In the genomic region with DNA sequence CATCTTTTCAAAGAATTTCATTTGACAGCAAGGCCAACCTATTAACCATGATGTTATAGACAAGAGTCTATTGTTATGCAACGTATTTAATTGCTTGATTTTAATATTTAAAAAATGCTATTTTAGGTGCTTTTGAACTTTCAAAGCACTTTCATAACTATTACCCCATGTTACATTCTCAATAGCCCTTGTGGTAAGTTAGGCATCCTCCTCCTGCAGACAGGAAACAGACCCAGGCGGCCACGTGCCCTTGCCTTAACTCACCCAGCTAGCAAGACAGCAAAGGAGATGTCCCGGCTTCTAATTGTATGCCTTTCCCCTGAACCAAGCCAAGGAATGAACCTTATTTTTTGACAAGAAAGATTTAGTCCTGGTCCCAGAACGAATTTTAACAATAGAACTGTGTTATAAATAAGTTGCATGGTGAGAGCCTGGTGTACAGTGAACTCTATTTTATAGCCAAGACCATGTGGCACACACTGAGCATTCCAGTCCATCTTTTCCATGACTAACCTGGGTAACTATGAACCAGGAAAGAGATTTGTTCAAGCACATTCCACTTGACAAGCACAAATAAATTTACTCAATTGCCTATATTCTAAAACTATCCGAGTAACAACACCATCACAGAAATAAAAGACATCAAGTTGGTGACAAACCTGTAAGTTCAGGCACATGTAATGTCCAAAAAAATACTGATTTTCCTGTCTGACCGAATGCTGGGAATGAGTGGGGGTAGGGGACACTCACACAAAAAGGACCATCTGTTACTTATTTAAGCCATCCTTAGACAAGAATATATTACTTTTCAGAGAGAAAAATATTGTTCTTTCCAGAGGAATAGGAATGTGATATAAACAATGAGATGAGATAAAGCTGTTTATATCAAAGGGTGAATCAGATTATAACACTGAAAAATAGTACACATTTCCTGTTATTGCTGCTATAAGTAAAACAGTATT, we compare ENCODE assay signal across 9 cellular contexts.
DNase-seq lines count a peak whose midpoint lies in the region; ATAC-seq, FAIRE-seq and TF ChIP-seq lines count a peak whose summit lies in the region.
"Had no signal": no experiment of that assay in that cellular context is flagged by ENCODE, and none has a peak within 500 bp of the region (broad histone marks: within the 10 kb centered on the region; RNA-seq: fewer than 3 reads in every experiment).

No MANE protein-coding gene starts in this region.

- POLR2A ChIA-PET in naive thymus-derived CD4-positive, alpha-beta T cell (lab: Charles Lee): no interaction called here

- no peaks in the 10 kb centered on the region for H3K27me3 Mint-ChIP-seq in neural crest cell (ENCODE audit: low read depth)
- peaks cover 17% of the 10 kb centered on the region for H3K27me3 Mint-ChIP-seq in activated T-cell treated with anti-CD3 and anti-CD28 coated beads, Interleukin-2, amount 50 U/mL, for 72 hours (ENCODE audit: low read depth)
- H3K27me3 Mint-ChIP-seq in naive thymus-derived CD4-positive, alpha-beta T cell: peaks cover 2 to 32% (median 21%) of the 10 kb centered on the region in 5 donors

- WGBS in small intestine, 3 donors: 58 to 78% (median 71%) methylated on average over 7 of the region's 7 CpGs

- H3K27me3 ChIP-seq in adipocyte (replicated peaks; ENCODE audit: control insufficient read depth, insufficient read depth, low read length) (no peaks in the 10 kb centered on the region), small intestine (ENCODE audit: control insufficient read depth in 2 of 2, insufficient read depth in 2 of 2, low read length in 2 of 2) (no peaks in the 10 kb centered on the region), Karpas-422 (ENCODE audit: low read length) (no peaks in the 10 kb centered on the region)
- H3K27me3 ChIP-seq in naive thymus-derived CD4-positive, alpha-beta T cell (ENCODE audit: control insufficient read depth in 2 of 2, insufficient read depth in 2 of 2, low read length in 2 of 2): no peaks in the 10 kb centered on the region

- H3K27ac ChIP-seq in naive thymus-derived CD4-positive, alpha-beta T cell (ENCODE audit: low read depth, low read length): no peak overlapping the region
- H3K27ac ChIP-seq in small intestine (ENCODE audit: low read depth in 1 of 2, low read length in 1 of 2) (no peak overlapping the region), Karpas-422 (ENCODE audit: low read length) (no peak overlapping the region)
- H3K27ac ChIP-seq: KMS-11 had no signal

- no peak overlapping the region for H3K4me2 ChIP-seq in Karpas-422 (ENCODE audit: low read depth, low read length, poor library complexity, severe bottlenecking)
- H3K4me2 ChIP-seq: KMS-11 had no signal

- no peaks in the 10 kb centered on the region for H3K79me2 ChIP-seq in Karpas-422 (ENCODE audit: low read length)

- peaks cover 38% of the 10 kb centered on the region for H3K4me1 Mint-ChIP-seq in neural crest cell
- H3K4me1 Mint-ChIP-seq in activated T-cell treated with anti-CD3 and anti-CD28 coated beads, Interleukin-2, amount 50 U/mL, for 72 hours (ENCODE audit: low read depth): peaks cover 13% of the 10 kb centered on the region
- H3K4me1 Mint-ChIP-seq in naive thymus-derived CD4-positive, alpha-beta T cell: peaks cover 0 to 2% (median 0%) of the 10 kb centered on the region in 7 donors

- H3K4me1 ChIP-seq in adipocyte (ENCODE audit: control insufficient read depth, insufficient read depth, low read length) (peaks cover 29% of the 10 kb centered on the region), small intestine (ENCODE audit: control insufficient read depth in 2 of 2, insufficient read depth in 1 of 2, low read depth in 1 of 2, low read length in 1 of 2) (no peaks in the 10 kb centered on the region), Karpas-422 (ENCODE audit: low read length) (no peaks in the 10 kb centered on the region)
- H3K4me1 ChIP-seq in naive thymus-derived CD4-positive, alpha-beta T cell (ENCODE audit: control insufficient read depth in 2 of 2, insufficient read depth in 2 of 2, low read length in 2 of 2): no peaks in the 10 kb centered on the region

- H3K9ac ChIP-seq in adipocyte (ENCODE audit: low read length): no peak overlapping the region
- H3K9ac ChIP-seq in Karpas-422 (ENCODE audit: low read length): no peak overlapping the region
- H3K9ac ChIP-seq: KMS-11 had no signal

- no peaks in the 10 kb centered on the region for H3K9me3 Mint-ChIP-seq in neural crest cell
- H3K9me3 Mint-ChIP-seq in activated T-cell treated with anti-CD3 and anti-CD28 coated beads, Interleukin-2, amount 50 U/mL, for 72 hours: no peaks in the 10 kb centered on the region
- H3K9me3 Mint-ChIP-seq in naive thymus-derived CD4-positive, alpha-beta T cell: peaks cover 0 to 2% (median 0%) of the 10 kb centered on the region in 11 donors

- no peaks in the 10 kb centered on the region for H4K20me1 ChIP-seq in Karpas-422 (ENCODE audit: insufficient read depth, low read depth, low read length)

- FAIRE-seq in small intestine (lab: Jason Lieb, UNC): no peak

- H3K36me3 Mint-ChIP-seq in neural crest cell (ENCODE audit: low read depth): no peaks in the 10 kb centered on the region
- H3K36me3 Mint-ChIP-seq in activated T-cell treated with anti-CD3 and anti-CD28 coated beads, Interleukin-2, amount 50 U/mL, for 72 hours (ENCODE audit: insufficient read depth in 2 of 2): no peaks in the 10 kb centered on the region
- no peaks in the 10 kb centered on the region for H3K36me3 Mint-ChIP-seq in naive thymus-derived CD4-positive, alpha-beta T cell

- TF ChIP-seq CTCF in neural crest cell (conservative IDR thresholded peaks at IDR 0.05): no peak

- no peak overlapping the region for H3K4me3 Mint-ChIP-seq in neural crest cell
- no peak overlapping the region for H3K4me3 Mint-ChIP-seq in activated T-cell treated with anti-CD3 and anti-CD28 coated beads, Interleukin-2, amount 50 U/mL, for 72 hours
- H3K4me3 Mint-ChIP-seq in naive thymus-derived CD4-positive, alpha-beta T cell: no peak overlapping the region

- H3K4me3 ChIP-seq in adipocyte (ENCODE audit: low read length): no peak overlapping the region
- no peak overlapping the region for H3K4me3 ChIP-seq in naive thymus-derived CD4-positive, alpha-beta T cell (ENCODE audit: low read length)
- H3K4me3 ChIP-seq in small intestine (ENCODE audit: low read depth in 1 of 2, low read length in 2 of 2): no peak overlapping the region
- H3K4me3 ChIP-seq in Karpas-422 (ENCODE audit: low read length): no peak overlapping the region

- H3K9me3 ChIP-seq in adipocyte (ENCODE audit: control insufficient read depth, low read length) (no peaks in the 10 kb centered on the region), small intestine (ENCODE audit: control insufficient read depth, low read depth) (no peaks in the 10 kb centered on the region), Karpas-422 (ENCODE audit: low read length) (no peaks in the 10 kb centered on the region)
- H3K9me3 ChIP-seq in naive thymus-derived CD4-positive, alpha-beta T cell (ENCODE audit: control insufficient read depth in 2 of 3, low read length in 3 of 3): no peaks in the 10 kb centered on the region

- H3K27ac Mint-ChIP-seq in neural crest cell (ENCODE audit: unreplicated experiment): peak overlapping the region; percentile 32
- H3K27ac Mint-ChIP-seq in activated T-cell treated with anti-CD3 and anti-CD28 coated beads, Interleukin-2, amount 50 U/mL, for 72 hours: no peak overlapping the region
- no peak overlapping the region for H3K27ac Mint-ChIP-seq in naive thymus-derived CD4-positive, alpha-beta T cell

- ATAC-seq in GM18907 (IDR thresholded peaks at IDR 0.05; ENCODE audit: unreplicated experiment): peak; percentile 51
- peak; percentile 51 for ATAC-seq in HG02885 (IDR thresholded peaks at IDR 0.05; ENCODE audit: poor library complexity, unreplicated experiment)
- ATAC-seq in activated T-cell treated with anti-CD3 and anti-CD28 coated beads, Interleukin-2, amount 50 U/mL, for 72 hours (replicated peaks in 1 of 2): no peak
- ATAC-seq in naive thymus-derived CD4-positive, alpha-beta T cell: no peak

- no peaks in the 10 kb centered on the region for H3K9me2 ChIP-seq in Karpas-422 (replicated peaks; ENCODE audit: insufficient read depth, low read length)

- no peak overlapping the region for H2AFZ ChIP-seq in Karpas-422 (ENCODE audit: low read length)

- peak; percentile 60 for DNase-seq in adipocyte (ENCODE audit: low read depth)
- no peak for DNase-seq in neural crest cell (ENCODE audit: low read depth, low spot score)
- no peak for DNase-seq in activated T-cell treated with anti-CD3 and anti-CD28 coated beads, Interleukin-2, amount 50 U/mL, for 72 hours
- DNase-seq in naive thymus-derived CD4-positive, alpha-beta T cell: no peak
- DNase-seq in small intestine: no peak
- DNase-seq in Karpas-422: no peak

- H3K36me3 ChIP-seq in adipocyte (ENCODE audit: control insufficient read depth, insufficient read depth, low read length, severe bottlenecking): no peaks in the 10 kb centered on the region
- no peaks in the 10 kb centered on the region for H3K36me3 ChIP-seq in naive thymus-derived CD4-positive, alpha-beta T cell (ENCODE audit: control insufficient read depth in 2 of 3, insufficient read depth in 3 of 3, low read length in 3 of 3)
- no peaks in the 10 kb centered on the region for H3K36me3 ChIP-seq in small intestine (ENCODE audit: control insufficient read depth in 2 of 2, insufficient read depth in 2 of 2, low read length in 2 of 2)
- H3K36me3 ChIP-seq in Karpas-422 (ENCODE audit: insufficient read depth, low read length): no peaks in the 10 kb centered on the region

- intact Hi-C loops in naive thymus-derived CD4-positive, alpha-beta T cell (cut with micrococcal nuclease): no loop called here

- CTCF ChIA-PET in naive thymus-derived CD4-positive, alpha-beta T cell (lab: Charles Lee): no interaction called here

Comparison
In these comparisons a context has a peak if more than half of its experiments do, and no peak if none do; other contexts are left out.
1. ATAC-seq: peak in GM18907 (single experiment) and HG02885 (single experiment); none in activated T-cell treated with anti-CD3 and anti-CD28 coated beads, Interleukin-2, amount 50 U/mL, for 72 hours (0 of 2) and naive thymus-derived CD4-positive, alpha-beta T cell (single experiment).